19 cellular contexts compared by ENCODE assay signal in genomic region chr12:131223791-131224567, GRCh38.
DNase-seq lines count a peak whose midpoint lies in the region; ATAC-seq and TF ChIP-seq lines count a peak whose summit lies in the region.
"Had no signal": no experiment of that assay in that cellular context is flagged by ENCODE, and none has a peak within 500 bp of the region (broad histone marks: within the 10 kb centered on the region; RNA-seq: fewer than 3 reads in every experiment).

No MANE protein-coding gene starts in this region.

- peaks cover 20% of the 10 kb centered on the region for H3K4me1 Mint-ChIP-seq in endothelial cell (ENCODE audit: unreplicated experiment)

- ATAC-seq in SK-N-SH treated with all-trans-retinoic acid at 6 μM for 48 hours (no peak), GM18909 (IDR thresholded peaks at IDR 0.05; ENCODE audit: poor library complexity, unreplicated experiment) (no peak)

- no peaks in the 10 kb centered on the region for H3K27me3 ChIP-seq in SK-N-SH (ENCODE audit: insufficient read depth)
- H3K27me3 ChIP-seq: right lobe of liver had no signal

- peak overlapping the region; percentile 57 for H3K27ac Mint-ChIP-seq in endothelial cell (ENCODE audit: unreplicated experiment)
- H3K27ac Mint-ChIP-seq: activated T-helper 1 cell treated with anti-CD3 and anti-CD28 coated beads, Interleukin-12 subunit alpha, Interleukin-12 subunit beta, Interleukin-2, Interleukin-4 antibody, amounts not matched to agents 30 ng/mL and 10 ng/mL and 1 ng/mL, durations not matched to agents 14 hours and 24 hours and 36 hours; memory B cell; T-helper 2 cell treated with Interferon-gamma antibody and Interleukin-4, amounts not matched to agents 5 μg/mL and 100 μg/mL, for 36 hours had no signal

- 74% methylated on average over 21 of the region's 21 CpGs for WGBS in SK-N-SH (ENCODE audit: low lambda C conversion rate)

- TF ChIP-seq EP300 in SK-N-SH (IDR thresholded peaks at IDR 0.05; ENCODE audit: borderline replicate concordance in 1 of 2, low read depth in 1 of 2, low read length in 1 of 2) = no peak

- no peak for TF ChIP-seq CTCF in SK-N-SH (IDR thresholded peaks at IDR 0.05)
- TF ChIP-seq CTCF in endothelial cell (IDR thresholded peaks at IDR 0.05; ENCODE audit: unreplicated experiment) = no peak

- H3K27me3 Mint-ChIP-seq in endothelial cell (ENCODE audit: unreplicated experiment) = peaks cover 6% of the 10 kb centered on the region

- H3K9ac ChIP-seq in SK-N-SH = no peak overlapping the region

- no peaks in the 10 kb centered on the region for H3K9me3 ChIP-seq in SK-N-SH
- H3K9me3 ChIP-seq: HAP-1, right lobe of liver had no signal

- H2AFZ ChIP-seq in SK-N-SH (ENCODE audit: low read depth) = no peak overlapping the region

- DNase-seq in SK-N-SH = peak; percentile 51
- DNase-seq in NCI-H526 treated with DMSO at 0.1 percent for 48 hours (lab: John Stamatoyannopoulos, UW) = peak; percentile 7
- no peak for DNase-seq in endothelial cell (ENCODE audit: low spot score)
- DNase-seq in posterior vena cava (ENCODE audit: low spot score) = peak; percentile 70
- no peak for DNase-seq in NCI-H1105 (lab: John Stamatoyannopoulos, UW)
- DNase-seq in COLO829 (ENCODE audit: low spot score) = no peak
- DNase-seq: amniotic stem cell; CD4-positive, CD25-positive, alpha-beta regulatory T cell; NCI-H2107; NCI-H774; right lobe of liver; stimulated activated CD4-positive, alpha-beta T cell treated with anti-CD3 and anti-CD28 coated beads, Interleukin-4, amount 100 ng/mL, for 1 hour; stimulated activated CD8-positive, alpha-beta memory T cell treated with anti-CD3 and anti-CD28 coated beads, Interleukin-4, amount 100 ng/mL, for 48 hours had no signal

- peaks cover 0 to 28% of the 10 kb centered on the region in 2 experiments; a peak in 1 of 4 replicates for H3K4me1 ChIP-seq in SK-N-SH (ENCODE audit: control insufficient read depth in 1 of 2, insufficient read depth in 2 of 2, low read depth in 1 of 2, low read length in 1 of 2)
- H3K4me1 ChIP-seq: HAP-1, right lobe of liver had no signal

- no peak overlapping the region for H3K4me3 ChIP-seq in SK-N-SH (ENCODE audit: low read depth in 2 of 2, low read length in 1 of 2)
- H3K4me3 ChIP-seq: HAP-1, right lobe of liver had no signal

- H3K27ac ChIP-seq in SK-N-SH (ENCODE audit: low read depth in 2 of 2, low read length in 1 of 2) = no peak overlapping the region
- H3K27ac ChIP-seq: right lobe of liver had no signal

- no peak overlapping the region for H3K4me2 ChIP-seq in SK-N-SH

- CTCF ChIA-PET in SK-N-SH (lab: Yijun Ruan, JAX) = interaction anchor here (0.8 to 1.3 kb wide), 2 partner anchors 119 to 308 kb away, joined by 3 to 6 read pairs; no protein-coding TSS in a partner anchor

- no peak overlapping the region for H3K4me3 Mint-ChIP-seq in endothelial cell (ENCODE audit: unreplicated experiment)
- H3K4me3 Mint-ChIP-seq: activated T-helper 1 cell treated with anti-CD3 and anti-CD28 coated beads, Interleukin-12 subunit alpha, Interleukin-12 subunit beta, Interleukin-2, Interleukin-4 antibody, amounts not matched to agents 30 ng/mL and 10 ng/mL and 1 ng/mL, durations not matched to agents 14 hours and 24 hours and 36 hours; CD4-positive, CD25-positive, alpha-beta regulatory T cell; memory B cell; T-helper 2 cell treated with Interferon-gamma antibody and Interleukin-4, amounts not matched to agents 5 μg/mL and 100 μg/mL, for 36 hours had no signal

- no peaks in the 10 kb centered on the region for H4K20me1 ChIP-seq in SK-N-SH (ENCODE audit: insufficient read depth)

- intact Hi-C loops in posterior vena cava (cut with DNase I) = no loop called here

- H3F3A ChIP-seq in SK-N-SH (replicated peaks; ENCODE audit: insufficient read depth) = no peaks in the 10 kb centered on the region

- H3K36me3 ChIP-seq in SK-N-SH (replicated peaks in 1 of 2; ENCODE audit: control insufficient read depth in 1 of 2, insufficient read depth in 2 of 2, low read length in 1 of 2) = no peaks in the 10 kb centered on the region
- H3K36me3 ChIP-seq: HAP-1, right lobe of liver had no signal

- H3K36me3 Mint-ChIP-seq in endothelial cell (ENCODE audit: low read depth, unreplicated experiment) = peaks cover 3% of the 10 kb centered on the region
- H3K36me3 Mint-ChIP-seq: CD4-positive, CD25-positive, alpha-beta regulatory T cell; memory B cell had no signal

- POLR2A ChIA-PET in SK-N-SH (lab: Yijun Ruan, JAX) = no interaction called here

- H3K9me2 ChIP-seq in SK-N-SH = no peaks in the 10 kb centered on the region

- H3K79me2 ChIP-seq in SK-N-SH (ENCODE audit: insufficient read depth) = no peaks in the 10 kb centered on the region

- TF ChIP-seq RAD21 in SK-N-SH (IDR thresholded peaks at IDR 0.05; ENCODE audit: low read length) = no peak

- H3K9me3 Mint-ChIP-seq in endothelial cell (ENCODE audit: unreplicated experiment) = no peaks in the 10 kb centered on the region
- H3K9me3 Mint-ChIP-seq: activated T-helper 1 cell treated with anti-CD3 and anti-CD28 coated beads, Interleukin-12 subunit alpha, Interleukin-12 subunit beta, Interleukin-2, Interleukin-4 antibody, amounts not matched to agents 30 ng/mL and 10 ng/mL and 1 ng/mL, durations not matched to agents 14 hours and 24 hours and 36 hours; CD4-positive, CD25-positive, alpha-beta regulatory T cell; memory B cell; T-helper 2 cell treated with Interferon-gamma antibody and Interleukin-4, amounts not matched to agents 5 μg/mL and 100 μg/mL, for 36 hours had no signal

TF ChIP-seq in SK-N-SH, 30 proteins besides CTCF, POLR2A, EP300 and RAD21:
- TF ChIP-seq TAF1 (IDR thresholded peaks at IDR 0.05; ENCODE audit: borderline replicate concordance, low read depth, low read length) = no peak
- TF ChIP-seq ZBTB33 (IDR thresholded peaks at IDR 0.05; ENCODE audit: borderline replicate concordance, low read depth) = no peak

TF ChIP-seq in SK-N-SH treated with all-trans-retinoic acid at 6 μM for 48 hours, 23 proteins besides CTCF, POLR2A, EP300 and RAD21 (continues in another document):
- no peak for TF ChIP-seq CSRNP3 (CRISPR knock-in tag; IDR thresholded peaks at IDR 0.05)
- TF ChIP-seq SNAI2 (CRISPR knock-in tag; IDR thresholded peaks at IDR 0.05) = no peak
- no peak for TF ChIP-seq ZNF70 (CRISPR knock-in tag; IDR thresholded peaks at IDR 0.05)
- no peak for TF ChIP-seq ARNTL (CRISPR knock-in tag; IDR thresholded peaks at IDR 0.05; ENCODE audit: borderline replicate concordance, low read depth)
- no peak for TF ChIP-seq BACH2 (CRISPR knock-in tag; IDR thresholded peaks at IDR 0.05; ENCODE audit: borderline replicate concordance)
- TF ChIP-seq CREB5 (CRISPR knock-in tag; IDR thresholded peaks at IDR 0.05; ENCODE audit: low read depth) = no peak
- no peak for TF ChIP-seq ZNF8 (CRISPR knock-in tag; IDR thresholded peaks at IDR 0.05)
- no peak for TF ChIP-seq GLIS3 (CRISPR knock-in tag; IDR thresholded peaks at IDR 0.05)
- TF ChIP-seq RARB (CRISPR knock-in tag; IDR thresholded peaks at IDR 0.05) = no peak
- TF ChIP-seq POU6F1 (CRISPR knock-in tag; IDR thresholded peaks at IDR 0.05; ENCODE audit: borderline replicate concordance, low read depth) = no peak

Comparison
In these comparisons a context has a peak if more than half of its experiments do, and no peak if none do; other contexts are left out.
1. DNase-seq: peak in SK-N-SH (single experiment), NCI-H526 treated with DMSO at 0.1 percent for 48 hours (single experiment) and posterior vena cava (single experiment); none in endothelial cell (single experiment), NCI-H1105 (single experiment) and COLO829 (single experiment).